8 cellular contexts compared by ENCODE assay signal in the genomic region with DNA sequence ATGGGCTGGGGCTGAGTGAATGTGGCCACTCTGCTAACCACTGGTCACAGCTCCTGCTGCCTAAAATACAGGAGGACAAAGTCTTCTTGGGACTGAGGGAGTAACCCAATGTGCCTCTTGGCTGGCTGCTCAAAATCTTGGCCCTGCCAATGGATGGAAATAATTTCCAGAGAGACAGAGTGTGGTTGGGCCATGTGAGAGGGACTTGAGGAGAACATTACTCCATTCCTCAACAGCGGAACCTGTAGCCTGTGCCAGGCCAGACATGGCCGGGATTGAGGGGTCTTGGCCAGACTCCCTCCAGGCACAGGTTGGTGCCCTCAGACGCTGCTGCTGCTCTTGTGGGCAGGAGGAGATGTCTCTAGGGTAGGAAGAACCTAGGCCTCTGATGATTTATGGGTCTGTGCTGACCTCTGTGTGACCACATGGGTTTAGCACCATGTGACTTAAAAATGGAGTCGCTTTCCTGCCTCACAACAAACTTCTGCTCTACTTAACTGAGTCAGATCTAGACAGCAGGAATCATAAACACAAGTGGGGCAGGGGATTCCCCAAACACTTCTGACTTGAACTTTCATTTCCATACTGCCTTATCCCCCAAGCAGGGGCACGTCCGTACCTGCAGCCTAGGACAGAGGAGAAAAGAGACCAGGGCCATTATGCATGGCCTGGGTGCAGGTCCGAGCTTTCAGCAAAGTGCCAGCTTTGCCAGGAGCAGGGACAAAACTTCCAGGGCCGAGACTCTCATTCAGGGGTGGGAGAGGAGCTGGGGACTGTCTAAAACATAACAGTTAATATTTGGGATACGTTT.
DNase-seq lines count a peak whose midpoint lies in the region; ATAC-seq and TF ChIP-seq lines count a peak whose summit lies in the region.

No MANE protein-coding gene starts in this region.

- H3K4me1 Mint-ChIP-seq in activated CD8-positive, alpha-beta T cell treated with anti-CD3 and anti-CD28 coated beads, Interleukin-2, amount 10 ng/mL, durations not matched to agents 7 days and 5 days (ENCODE audit: low read depth): peaks cover 73% of the 10 kb centered on the region

- ATAC-seq in GM18867 (IDR thresholded peaks at IDR 0.05; ENCODE audit: unreplicated experiment) (peak; percentile 78), HG02885 (IDR thresholded peaks at IDR 0.05; ENCODE audit: poor library complexity, unreplicated experiment) (peak; percentile 85), left ventricle myocardium superior (peak; percentile 42)
- ATAC-seq in activated CD8-positive, alpha-beta T cell treated with anti-CD3 and anti-CD28 coated beads, Interleukin-2, amount 10 ng/mL, durations not matched to agents 7 days and 5 days: peak; percentile 65

- H3K36me3 ChIP-seq in suprapubic skin: peaks cover 12% of the 10 kb centered on the region

- TF ChIP-seq EP300 in suprapubic skin (IDR thresholded peaks at IDR 0.05): no peak

- peaks cover 78% of the 10 kb centered on the region for H3K4me1 ChIP-seq in suprapubic skin

- H3K4me3 Mint-ChIP-seq in activated CD8-positive, alpha-beta T cell treated with anti-CD3 and anti-CD28 coated beads, Interleukin-2, amount 10 ng/mL, durations not matched to agents 7 days and 5 days: peak overlapping the region; percentile 56

- intact Hi-C loops in left ventricle myocardium superior (cut with micrococcal nuclease): no loop called here

- no peaks in the 10 kb centered on the region for H3K9me3 Mint-ChIP-seq in activated CD8-positive, alpha-beta T cell treated with anti-CD3 and anti-CD28 coated beads, Interleukin-2, amount 10 ng/mL, durations not matched to agents 7 days and 5 days (ENCODE audit: insufficient read depth)

- peaks cover 10% of the 10 kb centered on the region for H3K36me3 Mint-ChIP-seq in activated CD8-positive, alpha-beta T cell treated with anti-CD3 and anti-CD28 coated beads, Interleukin-2, amount 10 ng/mL, durations not matched to agents 7 days and 5 days (ENCODE audit: low read depth)

- peak overlapping the region; percentile 79 for H3K27ac Mint-ChIP-seq in activated CD8-positive, alpha-beta T cell treated with anti-CD3 and anti-CD28 coated beads, Interleukin-2, amount 10 ng/mL, durations not matched to agents 7 days and 5 days

- H3K27me3 ChIP-seq in suprapubic skin: no peaks in the 10 kb centered on the region

- DNase-seq in activated CD8-positive, alpha-beta T cell treated with anti-CD3 and anti-CD28 coated beads, Interleukin-2, amount 10 ng/mL, durations not matched to agents 7 days and 5 days: peak; percentile 53
- DNase-seq in left ventricle myocardium superior (no peak), suprapubic skin (ENCODE audit: low spot score in 2 of 2) (peak in 1 of 2 donors; percentile 76), NCI-H1417 (lab: John Stamatoyannopoulos, UW) (no peak), amniotic stem cell (lab: John Stamatoyannopoulos, UW) (no peak)
- DNase-seq in NK-92 treated with Interleukin-12 subunit alpha and Interleukin-12 subunit beta, amount 100 ng/mL, for 24 hours (lab: John Stamatoyannopoulos, UW): no peak

- no peak for TF ChIP-seq POLR2A in suprapubic skin (IDR thresholded peaks at IDR 0.05)

- CTCF ChIA-PET in activated CD8-positive, alpha-beta T cell treated with anti-CD3 and anti-CD28 coated beads, Interleukin-2, amount 10 ng/mL, durations not matched to agents 7 days and 5 days (lab: Charles Lee): interaction anchor here (0.9 to 25.7 kb wide), 6 partner anchors 14 to 131 kb away, joined by 3 to 656 read pairs (median 6); no protein-coding TSS in a partner anchor

- POLR2A ChIA-PET in activated CD8-positive, alpha-beta T cell treated with anti-CD3 and anti-CD28 coated beads, Interleukin-2, amount 10 ng/mL, durations not matched to agents 7 days and 5 days (lab: Charles Lee): interaction anchor here (1.4 to 3.4 kb wide), 3 partner anchors 37 to 41 kb away, joined by 3 to 22 read pairs (median 8); no protein-coding TSS in a partner anchor

- H3K9me3 ChIP-seq in suprapubic skin: no peaks in the 10 kb centered on the region

- H3K4me3 ChIP-seq in suprapubic skin: no peak overlapping the region

- WGBS in suprapubic skin: 43% methylated on average over 8 of the region's 9 CpGs

- H3K27me3 Mint-ChIP-seq in activated CD8-positive, alpha-beta T cell treated with anti-CD3 and anti-CD28 coated beads, Interleukin-2, amount 10 ng/mL, durations not matched to agents 7 days and 5 days (ENCODE audit: low read depth): no peaks in the 10 kb centered on the region

- peak overlapping the region; percentile 64 for H3K27ac ChIP-seq in suprapubic skin

- no peak for TF ChIP-seq CTCF in suprapubic skin (IDR thresholded peaks at IDR 0.05)
